Comparison of ENCODE assay signal across 19 cellular contexts in the genomic region with DNA sequence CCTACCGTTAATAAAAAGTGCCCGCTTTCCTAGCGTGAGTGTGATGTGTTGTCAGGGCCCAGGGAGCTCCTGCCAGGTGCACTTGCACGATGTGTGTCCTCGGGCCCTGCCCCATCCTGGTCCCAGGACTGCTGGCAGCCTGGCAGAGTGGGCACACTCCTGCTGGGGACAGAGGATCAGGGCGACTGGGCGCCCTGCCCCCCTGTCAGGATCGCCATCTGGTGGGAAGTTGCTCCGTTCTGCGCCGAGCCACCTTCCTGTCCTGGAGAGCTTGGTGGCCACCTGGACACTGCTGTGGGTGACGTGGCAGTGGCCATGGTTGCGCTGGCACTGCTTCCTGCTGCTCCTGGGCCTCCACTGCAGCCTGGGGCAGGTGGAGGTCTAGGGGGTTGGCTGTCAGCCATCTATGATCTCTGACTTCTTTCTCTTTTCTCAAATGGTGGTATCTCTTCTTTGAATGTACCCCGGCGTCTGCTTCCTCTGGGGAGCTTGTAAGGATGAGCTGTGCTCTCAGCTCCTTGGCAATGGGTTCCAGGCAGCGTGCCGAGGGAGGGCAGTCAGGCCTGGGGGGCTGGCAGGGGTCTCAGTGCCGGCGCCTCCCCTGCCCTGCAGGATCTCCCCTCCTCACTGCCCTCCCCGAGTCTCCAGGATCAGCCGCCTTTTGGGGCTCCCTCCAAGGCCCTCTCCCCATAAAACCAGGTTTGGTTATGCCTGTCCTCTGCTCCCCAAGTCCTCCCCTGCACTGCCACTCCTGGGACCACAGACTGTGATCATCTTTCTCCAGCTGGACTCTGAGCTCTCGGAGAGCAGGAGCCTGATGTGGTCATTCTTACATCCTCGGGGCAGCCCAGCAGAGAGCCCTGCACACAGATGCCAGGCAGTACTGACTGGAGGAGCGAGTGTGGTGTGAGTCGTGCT.
DNase-seq lines count a peak whose midpoint lies in the region; ATAC-seq, FAIRE-seq and TF ChIP-seq lines count a peak whose summit lies in the region.
"Had no signal": no experiment of that assay in that cellular context is flagged by ENCODE, and none has a peak within 500 bp of the region (broad histone marks: within the 10 kb centered on the region; RNA-seq: fewer than 3 reads in every experiment).

No MANE protein-coding gene starts in this region.

- H3K4me3 ChIP-seq in left ventricle myocardium inferior (no peak overlapping the region), upper lobe of right lung (no peak overlapping the region)
- H3K4me3 ChIP-seq: esophagus muscularis mucosa, ovary, skin epidermis, tibial nerve had no signal

- no peaks in the 10 kb centered on the region for H3K9me3 ChIP-seq in left ventricle myocardium inferior (replicated peaks)
- no peaks in the 10 kb centered on the region for H3K9me3 ChIP-seq in upper lobe of right lung
- H3K9me3 ChIP-seq: esophagus muscularis mucosa, ovary, tibial nerve had no signal

- ATAC-seq in Right ventricle myocardium superior (ENCODE audit: poor library complexity) (no peak), upper lobe of right lung (no peak)

- H3K27ac ChIP-seq in left ventricle myocardium inferior (replicated peaks) = no peak overlapping the region
- peak overlapping the region; percentile 47 for H3K27ac ChIP-seq in cingulate gyrus (ENCODE audit: low read depth, low read length)
- H3K27ac ChIP-seq in upper lobe of right lung = no peak overlapping the region
- H3K27ac ChIP-seq: C4-2B, esophagus muscularis mucosa, KMS-11, ovary, skin epidermis, tibial nerve had no signal

- TF ChIP-seq CTCF in left ventricle myocardium inferior (IDR thresholded peaks at IDR 0.05; ENCODE audit: borderline replicate concordance) = no peak
- no peak for TF ChIP-seq CTCF in upper lobe of right lung (IDR thresholded peaks at IDR 0.05)

- DNase-seq in DMS53 treated with DMSO at 0.1 percent for 48 hours (lab: John Stamatoyannopoulos, UW; ENCODE audit: unreplicated experiment) (peak; percentile 46), DMS53 (lab: John Stamatoyannopoulos, UW) (no peak), Right ventricle myocardium superior (peak; percentile 37), left ventricle myocardium inferior (no peak), upper lobe of right lung (peak; percentile 51), urothelium cell line (ENCODE audit: low spot score) (no peak), H4 (ENCODE audit: low spot score) (no peak)
- DNase-seq: 8988T; activated B cell treated with CpG ODN at 0.5 μM for 24 hours; activated effector memory CD4-positive, alpha-beta T cell treated with Interleukin-2 at 50 U/mL for 16 hours; DMS79; ovary had no signal

- no peak for FAIRE-seq in urothelium cell line (lab: Jason Lieb, UNC)
- FAIRE-seq: astrocyte had no signal

- H3K4me1 ChIP-seq in left ventricle myocardium inferior (no peaks in the 10 kb centered on the region), upper lobe of right lung (no peaks in the 10 kb centered on the region)
- H3K4me1 ChIP-seq: esophagus muscularis mucosa, tibial nerve had no signal

- no peaks in the 10 kb centered on the region for H3K27me3 ChIP-seq in left ventricle myocardium inferior (ENCODE audit: low read depth)
- no peaks in the 10 kb centered on the region for H3K27me3 ChIP-seq in upper lobe of right lung
- H3K27me3 ChIP-seq: esophagus muscularis mucosa, ovary, tibial nerve had no signal

- no peaks in the 10 kb centered on the region for H3K36me3 ChIP-seq in left ventricle myocardium inferior
- no peaks in the 10 kb centered on the region for H3K36me3 ChIP-seq in upper lobe of right lung
- H3K36me3 ChIP-seq: ovary, tibial nerve had no signal

- intact Hi-C loops in Right ventricle myocardium superior (cut with DNase I) (no loop called here), left ventricle myocardium inferior (cut with micrococcal nuclease) (no loop called here), upper lobe of right lung (cut with DNase I) (no loop called here)

Comparison
In these comparisons a context has a peak if more than half of its experiments do, and no peak if none do; other contexts are left out.
1. DNase-seq: peak in DMS53 treated with DMSO at 0.1 percent for 48 hours (single experiment), Right ventricle myocardium superior (single experiment) and upper lobe of right lung (single experiment); none in DMS53 (single experiment), left ventricle myocardium inferior (single experiment), urothelium cell line (single experiment) and H4 (single experiment).